ENCODE assay signal across 22 cellular contexts in the genomic region with DNA sequence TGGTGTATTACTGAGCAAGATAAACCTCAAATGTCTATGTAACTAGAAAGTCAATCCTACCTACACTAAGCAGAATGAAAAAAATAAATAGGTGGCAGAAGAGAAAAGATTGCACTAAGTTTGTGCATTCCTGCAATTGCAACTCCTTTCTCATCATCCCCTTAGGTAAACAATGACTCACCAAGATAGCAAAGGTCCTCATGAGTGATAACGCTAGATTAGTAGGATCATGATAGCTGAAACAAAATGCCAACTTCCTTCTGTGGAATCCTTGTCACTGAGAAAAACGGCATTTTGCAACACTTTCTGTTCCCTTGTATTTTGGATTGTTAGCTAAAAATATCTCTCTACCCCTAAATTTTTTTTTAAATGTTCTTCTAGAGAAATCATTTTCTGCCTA. TPM values are rescaled to one million over a fixed set of nuclear protein-coding genes. Genes with fewer than 3 reads are reported as not detected.
A peak's percentile ranks its signal among the peaks of the same experiment; 100 is the strongest.
DNase-seq lines count a peak whose midpoint lies in the region; ATAC-seq, FAIRE-seq and TF ChIP-seq lines count a peak whose summit lies in the region.
"Had no signal": no experiment of that assay in that cellular context is flagged by ENCODE, and none has a peak within 500 bp of the region (broad histone marks: within the 10 kb centered on the region; RNA-seq: fewer than 3 reads in every experiment).

No MANE protein-coding gene starts in this region.

- dilution Hi-C loops in endothelial cell of umbilical vein (cut with MboI; ENCODE audit: extremely low pct_ligation_motif_present, low sequenced_read_pairs), result no loop called here

- H3K9me3 ChIP-seq in endothelial cell of umbilical vein (replicated peaks; ENCODE audit: control insufficient read depth, insufficient read depth, low read length) (no peaks in the 10 kb centered on the region), HAP-1 (no peaks in the 10 kb centered on the region), left ventricle myocardium inferior (replicated peaks) (no peaks in the 10 kb centered on the region)
- H3K9me3 ChIP-seq: body of pancreas, transverse colon had no signal

- H3K4me3 Mint-ChIP-seq in GM23338, result no peak overlapping the region
- H3K4me3 Mint-ChIP-seq: activated CD4-positive, alpha-beta memory T cell treated with anti-CD3 and anti-CD28 coated beads, Interleukin-2, amount 10 ng/mL, durations not matched to agents 7 days and 5 days; B cell had no signal

- peak; percentile 10 for DNase-seq in GM23338 (ENCODE audit: low spot score)
- peak; percentile 84 for DNase-seq in NCI-H460 (ENCODE audit: extremely low read depth, low read depth)
- DNase-seq in endothelial cell of umbilical vein (ENCODE audit: low read depth, low spot score), result peak; percentile 28
- peak; percentile 22 for DNase-seq in pons (ENCODE audit: low spot score)
- no peak for DNase-seq in HAP-1 (ENCODE audit: low spot score in 2 of 2)
- no peak for DNase-seq in left ventricle myocardium inferior
- DNase-seq in stimulated activated CD4-positive, alpha-beta T cell treated with anti-CD3 and anti-CD28 coated beads, Interleukin-4, amount 100 ng/mL, for 24 hours, result no peak
- DNase-seq: activated CD4-positive, alpha-beta memory T cell treated with anti-CD3 and anti-CD28 coated beads, Interleukin-2, amount 10 ng/mL, durations not matched to agents 7 days and 5 days; activated T-cell treated with anti-CD3 and anti-CD28 coated beads, Interleukin-2, amount 50 U/mL, for 48 hours; body of pancreas; IMR-90; NCI-H1092; NCI-H2081 treated with DMSO at 0.1 percent for 48 hours; NCI-H69; transverse colon; WERI-Rb-1 had no signal

- in situ Hi-C loops in HAP-1 (cut with MboI; ENCODE audit: low sequenced_read_pairs), result no loop called here

- H3K36me3 ChIP-seq in GM23338 (ENCODE audit: insufficient read depth) (no peaks in the 10 kb centered on the region), endothelial cell of umbilical vein (ENCODE audit: control insufficient read depth in 2 of 2, extremely low read depth in 1 of 2, insufficient read depth in 2 of 2, low read length in 2 of 2) (no peaks in the 10 kb centered on the region), HAP-1 (replicated peaks) (no peaks in the 10 kb centered on the region), left ventricle myocardium inferior (no peaks in the 10 kb centered on the region)
- H3K36me3 ChIP-seq: transverse colon, WERI-Rb-1 had no signal

- H2AFZ ChIP-seq in GM23338, result no peak overlapping the region
- H2AFZ ChIP-seq in endothelial cell of umbilical vein (ENCODE audit: low read depth, low read length), result no peak overlapping the region
- H2AFZ ChIP-seq: parathyroid adenoma had no signal

- H3K9me3 Mint-ChIP-seq in GM23338, result no peaks in the 10 kb centered on the region
- H3K9me3 Mint-ChIP-seq: activated CD4-positive, alpha-beta memory T cell treated with anti-CD3 and anti-CD28 coated beads, Interleukin-2, amount 10 ng/mL, durations not matched to agents 7 days and 5 days; activated naive CD4-positive, alpha-beta T cell treated with anti-CD3 and anti-CD28 coated beads, Interleukin-2, amount 50 U/mL, for 72 hours had no signal

- FAIRE-seq in endothelial cell of umbilical vein (lab: Jason Lieb, UNC), result peak; percentile 35

- no peaks in the 10 kb centered on the region for H3F3A ChIP-seq in GM23338 (replicated peaks; ENCODE audit: low read depth)

- H3K9me2 ChIP-seq in GM23338 (ENCODE audit: insufficient read depth), result no peaks in the 10 kb centered on the region

- H3K4me1 Mint-ChIP-seq in GM23338, result no peaks in the 10 kb centered on the region; the same call in 2 of the 3 replicates
- H3K4me1 Mint-ChIP-seq: activated CD4-positive, alpha-beta memory T cell treated with anti-CD3 and anti-CD28 coated beads, Interleukin-2, amount 10 ng/mL, durations not matched to agents 7 days and 5 days; B cell had no signal

- TF ChIP-seq POLR2A in endothelial cell of umbilical vein (IDR thresholded peaks at IDR 0.05; ENCODE audit: low read depth, low read length), result no peak

- no peaks in the 10 kb centered on the region for H3K36me3 Mint-ChIP-seq in GM23338 (ENCODE audit: low read depth)
- H3K36me3 Mint-ChIP-seq: activated naive CD4-positive, alpha-beta T cell treated with anti-CD3 and anti-CD28 coated beads, Interleukin-2, amount 50 U/mL, for 72 hours had no signal

- H3K4me3 ChIP-seq in GM23338 (no peak overlapping the region), endothelial cell of umbilical vein (replicated peaks in 1 of 3; ENCODE audit: insufficient read depth in 1 of 3, low read depth in 1 of 3, low read length in 3 of 3) (no peak overlapping the region), HAP-1 (no peak overlapping the region), left ventricle myocardium inferior (no peak overlapping the region)
- H3K4me3 ChIP-seq: body of pancreas, coronary artery, transverse colon had no signal

- no peak overlapping the region for H3K27ac ChIP-seq in GM23338 (ENCODE audit: low read depth)
- H3K27ac ChIP-seq in endothelial cell of umbilical vein (ENCODE audit: insufficient read depth, low read depth, low read length), result no peak overlapping the region
- no peak overlapping the region for H3K27ac ChIP-seq in left ventricle myocardium inferior (replicated peaks)
- H3K27ac ChIP-seq: body of pancreas, coronary artery, epithelial cell of prostate, parathyroid adenoma, transverse colon, WERI-Rb-1 had no signal

- H4K20me1 ChIP-seq in GM23338 (replicated peaks; ENCODE audit: insufficient read depth) (no peaks in the 10 kb centered on the region), endothelial cell of umbilical vein (replicated peaks; ENCODE audit: control insufficient read depth, extremely low read depth, insufficient read depth, low read length) (no peaks in the 10 kb centered on the region)

- CTCF ChIA-PET in endothelial cell of umbilical vein (lab: Charles Lee), result interaction anchor here (1.4 kb wide), 1 partner anchor 68 kb away, joined by 3 read pairs; no protein-coding TSS in a partner anchor

- POLR2A ChIA-PET in endothelial cell of umbilical vein (lab: Charles Lee), result no interaction called here

- no peaks in the 10 kb centered on the region for H3K27me3 ChIP-seq in GM23338 (ENCODE audit: insufficient read depth)
- H3K27me3 ChIP-seq in endothelial cell of umbilical vein (ENCODE audit: control insufficient read depth in 2 of 2, insufficient read depth in 2 of 2, low read length in 2 of 2), result no peaks in the 10 kb centered on the region
- no peaks in the 10 kb centered on the region for H3K27me3 ChIP-seq in HAP-1 (ENCODE audit: low read depth)
- no peaks in the 10 kb centered on the region for H3K27me3 ChIP-seq in left ventricle myocardium inferior (ENCODE audit: low read depth)
- H3K27me3 ChIP-seq: body of pancreas, transverse colon had no signal

- no peak overlapping the region for H3K9ac ChIP-seq in endothelial cell of umbilical vein (replicated peaks; ENCODE audit: extremely low read depth, insufficient read depth, low read length)
- H3K9ac ChIP-seq: parathyroid adenoma had no signal

- no peaks in the 10 kb centered on the region for H3K27me3 Mint-ChIP-seq in GM23338 (ENCODE audit: insufficient read depth, low read depth, poor library complexity)

- BruUV-seq in endothelial cell of umbilical vein (replicated peaks; lab: Mats Ljungman, UMichigan), result no TSS peak

- H3K9me1 ChIP-seq in endothelial cell of umbilical vein (replicated peaks; ENCODE audit: control insufficient read depth, extremely low read depth, insufficient read depth, low read length), result no peaks in the 10 kb centered on the region

- H3K79me2 ChIP-seq in GM23338 (replicated peaks; ENCODE audit: insufficient read depth) (no peaks in the 10 kb centered on the region), endothelial cell of umbilical vein (ENCODE audit: control insufficient read depth, insufficient read depth, low read length) (no peaks in the 10 kb centered on the region)
- H3K79me2 ChIP-seq: parathyroid adenoma had no signal

- H3K4me2 ChIP-seq in GM23338 (no peak overlapping the region), endothelial cell of umbilical vein (ENCODE audit: insufficient read depth, low read length) (peak overlapping the region; percentile 8)

- intact Hi-C loops in endothelial cell of umbilical vein (cut with micrococcal nuclease), result no loop called here
- intact Hi-C loops in left ventricle myocardium inferior (cut with micrococcal nuclease), result no loop called here

- H3K4me1 ChIP-seq in GM23338 (ENCODE audit: insufficient read depth), result no peaks in the 10 kb centered on the region
- H3K4me1 ChIP-seq in endothelial cell of umbilical vein (ENCODE audit: control insufficient read depth, extremely low read depth, insufficient read depth, low read length), result peaks cover 9% of the 10 kb centered on the region
- H3K4me1 ChIP-seq in HAP-1, result no peaks in the 10 kb centered on the region
- no peaks in the 10 kb centered on the region for H3K4me1 ChIP-seq in left ventricle myocardium inferior
- H3K4me1 ChIP-seq: body of pancreas, parathyroid adenoma, transverse colon had no signal

- ATAC-seq in GM23338, result no peak
- no peak for ATAC-seq in HG03139 (IDR thresholded peaks at IDR 0.05; ENCODE audit: unreplicated experiment)
- ATAC-seq: activated naive CD4-positive, alpha-beta T cell treated with anti-CD3 and anti-CD28 coated beads, Interleukin-2, amount 50 U/mL, for 72 hours; body of pancreas had no signal

- TF ChIP-seq CTCF in GM23338 (conservative IDR thresholded peaks at IDR 0.05; ENCODE audit: low read depth in 2 of 2) (no peak), endothelial cell of umbilical vein (IDR thresholded peaks at IDR 0.05; ENCODE audit: extremely low read depth in 1 of 2, insufficient read depth in 1 of 2, low read depth in 1 of 2, low read length in 2 of 2) (no peak), left ventricle myocardium inferior (IDR thresholded peaks at IDR 0.05; ENCODE audit: borderline replicate concordance) (no peak)

- 0 out of 2 replicates have a peak overlapping the region, but pooled peaks have one; percentile 29 for H3K27ac Mint-ChIP-seq in GM23338
- H3K27ac Mint-ChIP-seq: activated CD4-positive, alpha-beta memory T cell treated with anti-CD3 and anti-CD28 coated beads, Interleukin-2, amount 10 ng/mL, durations not matched to agents 7 days and 5 days; activated naive CD4-positive, alpha-beta T cell treated with anti-CD3 and anti-CD28 coated beads, Interleukin-2, amount 50 U/mL, for 72 hours; B cell had no signal

RNA-seq across cellular contexts. Expression of gene FCER1A, which starts 20.0 kb away (rescaled TPM):
- not detected in 2 replicates for total RNA-seq in GM23338 (2014; rRNA removed; shearing (Covaris generic))
- polyA plus RNA-seq in GM23338 (2016; fragmentation: Nextera tagmentation; extraction: Ambion mirVana) (not detected in 2 replicates), endothelial cell of umbilical vein (not detected in 2 replicates)
- total RNA-seq in NCI-H460 (2014; rRNA removed; shearing (Covaris generic)), result 0.15 TPM in 1 of 2 replicates, not detected in the other
- 1.1 TPM in 1 of 2 replicates, not detected in the other for polyA plus RNA-seq in NCI-H460 (2014; cell fraction: nucleus; rRNA removed)
- total RNA-seq in endothelial cell of umbilical vein (not detected in 2 replicates), left ventricle myocardium inferior (0.96 TPM)
- not detected in 2 replicates for polyA plus RNA-seq in endothelial cell of umbilical vein (2011; cell fraction: cytosol; rRNA removed)
- polyA plus RNA-seq in endothelial cell of umbilical vein (2011; cell fraction: nucleus; rRNA removed), result not detected in 2 replicates
- not detected in 2 replicates for polyA plus RNA-seq in endothelial cell of umbilical vein (2012)
- not detected in 2 replicates for polyA minus RNA-seq in endothelial cell of umbilical vein
- polyA minus RNA-seq in endothelial cell of umbilical vein (2011; cell fraction: cytosol; rRNA and poly(A)+ RNA removed), result not detected
- not detected in 2 replicates for polyA minus RNA-seq in endothelial cell of umbilical vein (2011; cell fraction: nucleus; rRNA and poly(A)+ RNA removed)
- total RNA-seq: activated CD4-positive, alpha-beta memory T cell treated with anti-CD3 and anti-CD28 coated beads, Interleukin-2, amount 10 ng/mL, durations not matched to agents 7 days and 5 days; B cell; body of pancreas; IMR-90 had no signal
- polyA plus RNA-seq: IMR-90 had no signal

Comparison
In these comparisons a context has a peak if more than half of its experiments do, and no peak if none do; other contexts are left out.
1. DNase-seq: peak in GM23338 (single experiment), NCI-H460 (single experiment), endothelial cell of umbilical vein (single experiment) and pons (single experiment); none in HAP-1 (0 of 2), left ventricle myocardium inferior (single experiment) and stimulated activated CD4-positive, alpha-beta T cell treated with anti-CD3 and anti-CD28 coated beads, Interleukin-4, amount 100 ng/mL, for 24 hours (single experiment).